Comparison of ENCODE assay signal across 1 cellular context in the genomic region with DNA sequence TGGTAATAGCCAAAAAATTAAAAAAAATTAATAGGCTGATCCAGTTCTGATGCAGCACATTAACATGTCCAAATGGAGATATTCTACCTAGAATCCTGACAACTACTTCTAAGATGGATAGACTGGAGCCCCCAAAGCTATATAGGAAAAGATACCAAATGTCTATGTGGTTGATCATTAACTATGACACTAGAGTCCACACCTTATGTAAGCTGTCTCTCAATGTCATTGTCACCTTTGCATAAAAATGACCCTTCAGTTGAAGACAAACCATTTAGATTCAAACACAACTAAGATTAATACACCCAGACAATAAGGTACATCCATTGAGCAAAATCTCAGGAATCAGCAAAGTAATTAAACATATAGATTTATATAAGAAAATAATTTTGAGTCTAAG.
TF ChIP-seq lines count a peak whose summit lies in the region.

No MANE protein-coding gene starts in this region.

TF ChIP-seq in HepG2, 621 proteins besides CTCF, POLR2A, EP300 and RAD21 (continued from another document):
- TF ChIP-seq HNF1A (IDR thresholded peaks at IDR 0.05; ENCODE audit: low read depth) (peak; percentile 86), HNF1A (CRISPR knock-in tag; IDR thresholded peaks at IDR 0.05; ENCODE audit: borderline replicate concordance) (peak; percentile 62; the same call in 1 of the 2 replicates), RFX1 (IDR thresholded peaks at IDR 0.05) (no peak), FOXA3 (CRISPR knock-in tag; IDR thresholded peaks at IDR 0.05) (0 out of 2 replicates have a peak, but pooled peaks have one; percentile 11), KDM5A (IDR thresholded peaks at IDR 0.05; ENCODE audit: borderline replicate concordance, low read length) (no peak), ZNF850 (CRISPR knock-in tag; conservative IDR thresholded peaks at IDR 0.05) (no peak), ZSCAN9 (CRISPR knock-in tag; IDR thresholded peaks at IDR 0.05; ENCODE audit: borderline replicate concordance) (no peak)
TF ChIP-seq in HepG2: peak in this region for 4.
